21 cellular contexts compared by ENCODE assay signal in the genomic region with DNA sequence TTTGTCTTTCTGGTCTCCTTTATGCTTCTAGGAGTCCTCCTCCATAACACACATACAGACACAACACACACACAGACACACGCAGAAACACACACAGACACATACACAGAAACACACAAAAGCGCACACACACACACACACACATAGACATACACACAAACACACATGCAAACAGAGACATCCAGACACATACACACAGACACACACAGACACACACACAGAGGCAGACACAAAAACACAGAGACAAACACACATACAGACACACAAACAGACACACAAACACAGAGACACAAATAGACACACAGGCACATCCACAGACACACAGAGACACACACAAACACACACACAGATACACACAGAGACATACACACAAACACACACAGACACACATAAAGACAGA.
"Had no signal": no experiment of that assay in that cellular context is flagged by ENCODE, and none has a peak within 500 bp of the region (broad histone marks: within the 10 kb centered on the region; RNA-seq: fewer than 3 reads in every experiment).

No MANE protein-coding gene starts in this region.

- H3K4me3 ChIP-seq: K562, SJSA1, SK-N-MC had no signal

- H3K27ac ChIP-seq: KMS-11, SJSA1, SK-N-MC had no signal

- DNase-seq: Kasumi-1, MM.1S, NCI-H1092 treated with DMSO at 0.1 percent for 48 hours, NCI-H1436, NCI-H187, NCI-H2029, NCI-H2081 treated with DMSO at 0.1 percent for 48 hours, NCI-H2171, NCI-H226, NCI-H446, NCI-H510A, NCI-H524 treated with DMSO at 0.1 percent for 48 hours, NCI-H69, NCI-H774, Right ventricle myocardium superior, RPMI8226, SIG-M5 had no signal

- H3K9ac ChIP-seq: KMS-11 had no signal

- H3K27me3 ChIP-seq: SJSA1 had no signal

- H3K4me1 ChIP-seq: SJSA1 had no signal

- H3K4me2 ChIP-seq: KMS-11 had no signal

- H3K36me3 ChIP-seq: SJSA1 had no signal
